Comparison of ENCODE assay signal across 16 cellular contexts in genomic region chr7:3078458-3078857, GRCh38. TPM values are rescaled to one million over a fixed set of nuclear protein-coding genes. Genes with fewer than 3 reads are reported as not detected.
DNase-seq lines count a peak whose midpoint lies in the region; ATAC-seq and TF ChIP-seq lines count a peak whose summit lies in the region.
"Had no signal": no experiment of that assay in that cellular context is flagged by ENCODE, and none has a peak within 500 bp of the region (broad histone marks: within the 10 kb centered on the region; RNA-seq: fewer than 3 reads in every experiment).

No MANE protein-coding gene starts in this region.

- ATAC-seq in GM18868 (IDR thresholded peaks at IDR 0.05; ENCODE audit: unreplicated experiment) (peak; percentile 58), activated B cell treated with CpG ODN at 0.5 μM for 24 hours (ENCODE audit: low read depth) (peak; percentile 67), naive B cell (ENCODE audit: low read depth in 2 of 2) (peak; percentile 82 to 84)
- ATAC-seq: CD8-positive, alpha-beta T cell; K562 had no signal

- no peaks in the 10 kb centered on the region for H3K36me3 ChIP-seq in osteoblast (ENCODE audit: insufficient read depth, low read length)
- H3K36me3 ChIP-seq: BE2C had no signal

- intact Hi-C loops in activated B cell treated with CpG ODN at 0.5 μM for 24 hours (cut with micrococcal nuclease), result loop anchor here (1.0 kb wide), 1 partner anchor 10 kb away; no protein-coding TSS in a partner anchor

- no peaks in the 10 kb centered on the region for H3K36me3 Mint-ChIP-seq in activated B cell treated with CpG ODN at 0.5 μM for 24 hours (ENCODE audit: low read depth)
- no peaks in the 10 kb centered on the region for H3K36me3 Mint-ChIP-seq in naive B cell
- peaks cover 29% of the 10 kb centered on the region for H3K36me3 Mint-ChIP-seq in activated CD4-positive, alpha-beta memory T cell treated with anti-CD3 and anti-CD28 coated beads, Interleukin-2, amount 10 ng/mL, durations not matched to agents 7 days and 5 days (ENCODE audit: low read depth)
- H3K36me3 Mint-ChIP-seq in activated naive CD8-positive, alpha-beta T cell treated with anti-CD3 and anti-CD28 coated beads for 36 hours, result no peaks in the 10 kb centered on the region
- H3K36me3 Mint-ChIP-seq: CD8-positive, alpha-beta T cell had no signal

- H3K4me1 ChIP-seq in osteoblast (ENCODE audit: insufficient read depth, low read length), result no peaks in the 10 kb centered on the region
- H3K4me1 ChIP-seq: BE2C had no signal

- no peak overlapping the region for H2AFZ ChIP-seq in osteoblast (ENCODE audit: low read length)

- peaks cover 23% of the 10 kb centered on the region for H3K4me1 Mint-ChIP-seq in activated B cell treated with CpG ODN at 0.5 μM for 24 hours
- H3K4me1 Mint-ChIP-seq in naive B cell, result peaks cover 9 to 23% (median 22%) of the 10 kb centered on the region in 3 donors
- peaks cover 3% of the 10 kb centered on the region for H3K4me1 Mint-ChIP-seq in activated CD4-positive, alpha-beta memory T cell treated with anti-CD3 and anti-CD28 coated beads, Interleukin-2, amount 10 ng/mL, durations not matched to agents 7 days and 5 days
- H3K4me1 Mint-ChIP-seq in activated naive CD8-positive, alpha-beta T cell treated with anti-CD3 and anti-CD28 coated beads for 36 hours, result peaks cover 10% of the 10 kb centered on the region

- H4K20me1 ChIP-seq in osteoblast (ENCODE audit: insufficient read depth, low read length), result no peaks in the 10 kb centered on the region

- H3K9me3 ChIP-seq in osteoblast (ENCODE audit: low read depth, low read length), result no peaks in the 10 kb centered on the region
- H3K9me3 ChIP-seq: BE2C had no signal

- no peak for TF ChIP-seq CTCF in activated B cell treated with CpG ODN at 0.5 μM for 24 hours (IDR thresholded peaks at IDR 0.05)
- TF ChIP-seq CTCF in osteoblast (IDR thresholded peaks at IDR 0.05; ENCODE audit: extremely low read depth, low read depth, low read length), result no peak

- H3K27me3 Mint-ChIP-seq in activated B cell treated with CpG ODN at 0.5 μM for 24 hours, result no peaks in the 10 kb centered on the region
- H3K27me3 Mint-ChIP-seq in naive B cell, result no peaks in the 10 kb centered on the region
- H3K27me3 Mint-ChIP-seq in activated CD4-positive, alpha-beta memory T cell treated with anti-CD3 and anti-CD28 coated beads, Interleukin-2, amount 10 ng/mL, durations not matched to agents 7 days and 5 days, result peaks cover 3% of the 10 kb centered on the region
- no peaks in the 10 kb centered on the region for H3K27me3 Mint-ChIP-seq in activated naive CD8-positive, alpha-beta T cell treated with anti-CD3 and anti-CD28 coated beads for 36 hours

- H3K4me3 Mint-ChIP-seq in activated B cell treated with CpG ODN at 0.5 μM for 24 hours, result no peak overlapping the region
- peak overlapping the region in 2 of 8 donors; percentile 16 to 65 for H3K4me3 Mint-ChIP-seq in naive B cell
- H3K4me3 Mint-ChIP-seq in activated CD4-positive, alpha-beta memory T cell treated with anti-CD3 and anti-CD28 coated beads, Interleukin-2, amount 10 ng/mL, durations not matched to agents 7 days and 5 days, result no peak overlapping the region
- H3K4me3 Mint-ChIP-seq in activated naive CD8-positive, alpha-beta T cell treated with anti-CD3 and anti-CD28 coated beads for 36 hours, result no peak overlapping the region
- H3K4me3 Mint-ChIP-seq: CD8-positive, alpha-beta T cell had no signal

- H3K9me3 Mint-ChIP-seq in activated B cell treated with CpG ODN at 0.5 μM for 24 hours (peaks cover 2% of the 10 kb centered on the region), naive B cell (peaks cover 0 to 17% (median 6%) of the 10 kb centered on the region in 7 donors)
- H3K9me3 Mint-ChIP-seq in activated CD4-positive, alpha-beta memory T cell treated with anti-CD3 and anti-CD28 coated beads, Interleukin-2, amount 10 ng/mL, durations not matched to agents 7 days and 5 days, result peaks cover 9% of the 10 kb centered on the region
- peaks cover 8% of the 10 kb centered on the region for H3K9me3 Mint-ChIP-seq in activated naive CD8-positive, alpha-beta T cell treated with anti-CD3 and anti-CD28 coated beads for 36 hours
- H3K9me3 Mint-ChIP-seq: CD8-positive, alpha-beta T cell had no signal

- POLR2A ChIA-PET in activated B cell treated with CpG ODN at 0.5 μM for 24 hours (lab: Charles Lee), result no interaction called here
- POLR2A ChIA-PET in activated CD4-positive, alpha-beta memory T cell treated with anti-CD3 and anti-CD28 coated beads, Interleukin-2, amount 10 ng/mL, durations not matched to agents 7 days and 5 days (lab: Charles Lee), result no interaction called here

- no peak overlapping the region for H3K4me2 ChIP-seq in osteoblast (ENCODE audit: insufficient read depth, low read length)

- DNase-seq in activated B cell treated with CpG ODN at 0.5 μM for 24 hours (no peak), naive B cell (peak; percentile 17), osteoblast (ENCODE audit: insufficient read length, low spot score, missing footprints) (no peak), cerebellum (ENCODE audit: low spot score) (no peak)
- no peak for DNase-seq in activated CD4-positive, alpha-beta memory T cell treated with anti-CD3 and anti-CD28 coated beads, Interleukin-2, amount 10 ng/mL, durations not matched to agents 7 days and 5 days
- DNase-seq in activated naive CD8-positive, alpha-beta T cell treated with anti-CD3 and anti-CD28 coated beads for 36 hours, result no peak
- DNase-seq: BE2C; CD8-positive, alpha-beta T cell; DMS79; H7; NCI-H1436; NCI-H2029 treated with DMSO at 0.1 percent for 48 hours; NCI-H748 treated with DMSO at 0.1 percent for 48 hours had no signal

- H3K4me3 ChIP-seq in osteoblast (ENCODE audit: insufficient read depth, low read length), result no peak overlapping the region
- H3K4me3 ChIP-seq: K562 had no signal

- H3K27me3 ChIP-seq in osteoblast (ENCODE audit: insufficient read depth, low read length), result no peaks in the 10 kb centered on the region
- H3K27me3 ChIP-seq: BE2C had no signal

- no peak overlapping the region for H3K27ac ChIP-seq in osteoblast (ENCODE audit: low read depth, low read length)
- H3K27ac ChIP-seq: RWPE1 had no signal

- CTCF ChIA-PET in activated B cell treated with CpG ODN at 0.5 μM for 24 hours (lab: Charles Lee), result interaction anchor here (0.8 kb wide), 1 partner anchor 11 kb away, joined by 3 read pairs; no protein-coding TSS in a partner anchor
- CTCF ChIA-PET in activated CD4-positive, alpha-beta memory T cell treated with anti-CD3 and anti-CD28 coated beads, Interleukin-2, amount 10 ng/mL, durations not matched to agents 7 days and 5 days (lab: Charles Lee), result no interaction called here

- H3K27ac Mint-ChIP-seq in activated B cell treated with CpG ODN at 0.5 μM for 24 hours (peak overlapping the region; percentile 2), naive B cell (peak overlapping the region in 5 of 6 donors; percentile 19 to 91 (median 70))
- H3K27ac Mint-ChIP-seq in activated CD4-positive, alpha-beta memory T cell treated with anti-CD3 and anti-CD28 coated beads, Interleukin-2, amount 10 ng/mL, durations not matched to agents 7 days and 5 days, result no peak overlapping the region
- no peak overlapping the region for H3K27ac Mint-ChIP-seq in activated naive CD8-positive, alpha-beta T cell treated with anti-CD3 and anti-CD28 coated beads for 36 hours
- H3K27ac Mint-ChIP-seq: CD8-positive, alpha-beta T cell had no signal

- no peaks in the 10 kb centered on the region for H3K79me2 ChIP-seq in osteoblast (ENCODE audit: insufficient read depth, low read length)

RNA-seq across cellular contexts. Expression of gene CARD11, which starts 34.8 kb away (rescaled TPM):
- 107 and 114 TPM in 2 replicates for total RNA-seq in activated B cell treated with CpG ODN at 0.5 μM for 24 hours
- 10 to 100 TPM in 5 of 6 donors, 1 to 10 TPM in 1; 9.4 to 55.3 (median 17.5) TPM for polyA plus RNA-seq in naive B cell (ENCODE audit: low read depth in 6 of 6)
- 100 to 1,000 TPM; 163 TPM for total RNA-seq in activated CD4-positive, alpha-beta memory T cell treated with anti-CD3 and anti-CD28 coated beads, Interleukin-2, amount 10 ng/mL, durations not matched to agents 7 days and 5 days
- total RNA-seq in osteoblast, result under 0.01 TPM in 1 of 2 replicates, not detected in the other
- total RNA-seq in cerebellum, result 0.27 TPM
- total RNA-seq in activated naive CD8-positive, alpha-beta T cell treated with anti-CD3 and anti-CD28 coated beads for 36 hours, result 100 to 1,000 TPM; 108 to 111 TPM

Comparison
In these comparisons a context has a peak if more than half of its experiments do, and no peak if none do; other contexts are left out.
1. H3K27ac Mint-ChIP-seq: peak in activated B cell treated with CpG ODN at 0.5 μM for 24 hours (single experiment) and naive B cell (5 of 6); none in activated CD4-positive, alpha-beta memory T cell treated with anti-CD3 and anti-CD28 coated beads, Interleukin-2, amount 10 ng/mL, durations not matched to agents 7 days and 5 days (single experiment) and activated naive CD8-positive, alpha-beta T cell treated with anti-CD3 and anti-CD28 coated beads for 36 hours (single experiment).
2. RNA of gene CARD11, which starts 34.8 kb away (total RNA-seq): 163 TPM in activated CD4-positive, alpha-beta memory T cell treated with anti-CD3 and anti-CD28 coated beads, Interleukin-2, amount 10 ng/mL, durations not matched to agents 7 days and 5 days, 107 to 114 TPM in activated B cell treated with CpG ODN at 0.5 μM for 24 hours and 108 to 111 TPM in activated naive CD8-positive, alpha-beta T cell treated with anti-CD3 and anti-CD28 coated beads for 36 hours; 0.27 TPM in cerebellum (single experiment) and under 0.01 TPM in osteoblast; every median in the first group is over 10 times any median in the second.
3. Peak in every context shown above with its lines, with median percentiles within 50 percentile points of each other: ATAC-seq.